ENCODE assay signal across 8 cellular contexts in the genomic region with DNA sequence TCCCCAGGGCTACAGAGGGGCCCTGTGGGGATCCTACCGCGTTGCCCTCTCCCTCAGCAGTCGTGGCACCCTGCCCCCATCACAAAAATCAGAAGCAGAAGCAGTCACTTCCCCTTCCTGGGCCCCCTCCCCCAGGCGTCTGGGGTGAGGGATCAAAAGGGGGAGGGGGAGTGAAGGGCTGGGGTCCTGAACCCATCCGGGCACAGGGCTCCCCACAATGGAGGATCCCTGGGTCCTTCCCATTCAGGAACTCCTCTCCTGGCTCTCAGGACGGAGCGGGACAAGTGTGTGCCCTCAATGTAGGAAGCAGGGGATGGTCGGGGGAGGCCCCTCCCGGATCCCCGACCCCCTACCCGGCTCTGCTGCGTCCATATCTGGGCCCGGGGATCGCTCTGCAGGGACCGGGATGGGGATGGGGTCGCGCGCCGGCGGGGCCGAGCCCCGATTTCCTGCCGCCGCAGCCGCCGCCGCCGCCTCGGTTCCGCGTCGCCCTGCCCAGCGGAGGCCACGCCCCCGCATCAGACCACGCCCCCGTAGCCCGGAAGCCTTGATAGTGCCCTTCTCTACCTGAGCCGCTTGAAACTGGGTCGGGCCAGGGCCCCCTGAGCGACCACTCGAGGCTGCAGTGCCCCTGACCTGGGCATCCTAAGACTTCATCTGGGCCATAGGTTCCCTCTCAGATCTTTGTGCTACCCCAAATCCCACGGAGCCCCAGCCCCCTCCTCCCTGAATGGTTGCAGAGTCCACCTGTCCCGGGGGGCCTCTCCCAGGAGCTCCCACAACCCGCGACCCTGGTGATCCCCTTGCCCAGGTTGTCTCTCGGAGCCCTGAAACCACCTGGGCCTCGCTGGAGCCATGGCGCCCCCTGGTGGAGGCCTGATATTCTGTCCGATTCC. TPM values are rescaled to one million over a fixed set of nuclear protein-coding genes. Genes with fewer than 3 reads are reported as not detected.
DNase-seq lines count a peak whose midpoint lies in the region; ATAC-seq and TF ChIP-seq lines count a peak whose summit lies in the region.

Gene GMIP, minus strand, starts transcription at position 500 of the 896 bp plus-strand sequence. Its CDS starts 128 bp downstream, at position 372.

- DNase-seq in Ammon's horn (ENCODE audit: low spot score) (peak; percentile 59), NOMO-1 treated with dmso at 0.1 percent for 144 hours (lab: John Stamatoyannopoulos, UW; ENCODE audit: unreplicated experiment) (peak; percentile 53), endothelial cell (ENCODE audit: low spot score) (peak; percentile 83)
- DNase-seq in activated CD8-positive, alpha-beta memory T cell treated with anti-CD3 and anti-CD28 coated beads for 48 hours (ENCODE audit: low read depth in 2 of 3, low spot score in 2 of 3): peak; percentile 59 to 85 (median 76)
- peak; percentile 72 to 76 for DNase-seq in stimulated activated CD8-positive, alpha-beta memory T cell treated with anti-CD3 and anti-CD28 coated beads, Interleukin-4, amount 100 ng/mL, for 4 hours (ENCODE audit: low read depth in 2 of 2, low spot score in 1 of 2)

- peaks cover 24% of the 10 kb centered on the region for H3K36me3 Mint-ChIP-seq in endothelial cell (ENCODE audit: low read depth, unreplicated experiment)

- H3K27ac Mint-ChIP-seq in endothelial cell (ENCODE audit: unreplicated experiment): peak within 1 kb of the TSS; percentile 91

- no peaks in the 10 kb centered on the region for H3K27me3 ChIP-seq in mononuclear cell (ENCODE audit: insufficient read depth, low read length)

- peak; percentile 94 for TF ChIP-seq CTCF in endothelial cell (IDR thresholded peaks at IDR 0.05; ENCODE audit: unreplicated experiment)

- H3K9me3 Mint-ChIP-seq in endothelial cell (ENCODE audit: unreplicated experiment): peaks cover 6% of the 10 kb centered on the region

- peaks cover 11% of the 10 kb centered on the region for H3K4me1 Mint-ChIP-seq in endothelial cell (ENCODE audit: unreplicated experiment)

- peaks cover 38% of the 10 kb centered on the region for H3K4me1 ChIP-seq in mononuclear cell (ENCODE audit: insufficient read depth, low read length)

- peak within 1 kb of the TSS; percentile 96 for H3K4me3 Mint-ChIP-seq in endothelial cell (ENCODE audit: unreplicated experiment)

- no peaks in the 10 kb centered on the region for H3K9me3 ChIP-seq in mononuclear cell (ENCODE audit: low read depth, low read length)

- peak; percentile 61 for ATAC-seq in GM19043 (IDR thresholded peaks at IDR 0.05; ENCODE audit: low read depth, unreplicated experiment)
- ATAC-seq in HG03378 (IDR thresholded peaks at IDR 0.05; ENCODE audit: unreplicated experiment): peak; percentile 58

- peak within 1 kb of the TSS; percentile 92 for H3K4me3 ChIP-seq in mononuclear cell (ENCODE audit: low read length)

- peaks cover 17% of the 10 kb centered on the region for H3K27me3 Mint-ChIP-seq in endothelial cell (ENCODE audit: unreplicated experiment)

RNA-seq across cellular contexts. Expression of gene GMIP, which starts in this region (rescaled TPM):
- 18.5 TPM for total RNA-seq in endothelial cell (ENCODE audit: unreplicated experiment)
- 48.6 TPM for total RNA-seq in mononuclear cell

Comparison
In these comparisons a context has a peak if more than half of its experiments do, and no peak if none do; other contexts are left out.
1. Peak in every context shown above with its lines: DNase-seq, ATAC-seq and H3K4me3 ChIP-seq.